In genomic region chr16:80670170-80670865, GRCh38 we compare ENCODE assay signal across 16 cellular contexts.
DNase-seq lines count a peak whose midpoint lies in the region; ATAC-seq and TF ChIP-seq lines count a peak whose summit lies in the region.
"Had no signal": no experiment of that assay in that cellular context is flagged by ENCODE, and none has a peak within 500 bp of the region (broad histone marks: within the 10 kb centered on the region; RNA-seq: fewer than 3 reads in every experiment).

No MANE protein-coding gene starts in this region.

- H3K36me3 ChIP-seq in esophagus muscularis mucosa (no peaks in the 10 kb centered on the region), breast epithelium (no peaks in the 10 kb centered on the region)
- H3K36me3 ChIP-seq: Peyer's patch had no signal

- POLR2A ChIA-PET in activated B cell treated with CpG ODN at 0.5 μM for 24 hours (lab: Charles Lee), result no interaction called here

- DNase-seq in activated T-cell treated with anti-CD3 and anti-CD28 coated beads for 24 hours (ENCODE audit: low read depth) (peak; percentile 13), activated B cell treated with CpG ODN at 0.5 μM for 24 hours (no peak), esophagus muscularis mucosa (ENCODE audit: extremely low spot score) (peak; percentile 39), breast epithelium (ENCODE audit: low spot score in 2 of 2) (no peak), NCI-H1048 (lab: John Stamatoyannopoulos, UW) (no peak)
- no peak for DNase-seq in activated T-cell treated with anti-CD3 and anti-CD28 coated beads, Interleukin-2, amount 50 U/mL, for 1 hour
- DNase-seq: Caco-2; effector memory CD4-positive, alpha-beta T cell; left cardiac atrium; NCI-H1092 treated with DMSO at 0.1 percent for 48 hours; NCI-H748 treated with DMSO at 0.1 percent for 48 hours; retina; SK-N-SH had no signal

- intact Hi-C loops in activated B cell treated with CpG ODN at 0.5 μM for 24 hours (cut with micrococcal nuclease) (loop anchor here (2.0 to 10.0 kb wide), 7 partner anchors 20 to 1916 kb away; partner anchors contain the start of genes CDYL2, CENPN, CMC2 and GAN), esophagus muscularis mucosa (cut with DNase I) (no loop called here), breast epithelium (cut with DNase I; ENCODE audit: low total_unique reads) (no loop called here)

- H3K4me3 ChIP-seq in esophagus muscularis mucosa (no peak overlapping the region), breast epithelium (no peak overlapping the region)
- H3K4me3 ChIP-seq: Peyer's patch had no signal

- CTCF ChIA-PET in activated B cell treated with CpG ODN at 0.5 μM for 24 hours (lab: Charles Lee), result no interaction called here

- WGBS in esophagus muscularis mucosa, result 85% methylated on average over 15 of the region's 20 CpGs

- ATAC-seq in activated B cell treated with CpG ODN at 0.5 μM for 24 hours (ENCODE audit: low read depth) (peak; percentile 74), HG03135 (IDR thresholded peaks at IDR 0.05; ENCODE audit: unreplicated experiment) (no peak)
- peak; percentile 48 for ATAC-seq in stimulated activated memory B cell treated with anti-CD40 and anti-IgM and Interleukin-4, amounts not matched to agents 10 μg/mL and 1 μg/mL and 100 μg/mL, for 72 hours
- ATAC-seq: left cardiac atrium had no signal

- peaks cover 47% of the 10 kb centered on the region for H3K4me1 Mint-ChIP-seq in activated B cell treated with CpG ODN at 0.5 μM for 24 hours
- peaks cover 48% of the 10 kb centered on the region for H3K4me1 Mint-ChIP-seq in stimulated activated memory B cell treated with anti-CD40 and anti-IgM and Interleukin-4, amounts not matched to agents 10 μg/mL and 1 μg/mL and 100 μg/mL, for 72 hours

- no peak overlapping the region for H3K4me3 Mint-ChIP-seq in activated B cell treated with CpG ODN at 0.5 μM for 24 hours
- H3K4me3 Mint-ChIP-seq in stimulated activated memory B cell treated with anti-CD40 and anti-IgM and Interleukin-4, amounts not matched to agents 10 μg/mL and 1 μg/mL and 100 μg/mL, for 72 hours, result no peak overlapping the region

- H3K9me3 ChIP-seq in esophagus muscularis mucosa (no peaks in the 10 kb centered on the region), breast epithelium (no peaks in the 10 kb centered on the region)
- H3K9me3 ChIP-seq: Caco-2, Peyer's patch, SK-N-SH had no signal

- H3K4me1 ChIP-seq in esophagus muscularis mucosa, result no peaks in the 10 kb centered on the region
- H3K4me1 ChIP-seq in breast epithelium, result no peaks in the 10 kb centered on the region
- H3K4me1 ChIP-seq: Caco-2 had no signal

- TF ChIP-seq CTCF in activated B cell treated with CpG ODN at 0.5 μM for 24 hours (IDR thresholded peaks at IDR 0.05) (no peak), esophagus muscularis mucosa (IDR thresholded peaks at IDR 0.05) (no peak), breast epithelium (IDR thresholded peaks at IDR 0.05) (no peak)

- TF ChIP-seq POLR2A in esophagus muscularis mucosa (IDR thresholded peaks at IDR 0.05; ENCODE audit: low read depth) (no peak), breast epithelium (IDR thresholded peaks at IDR 0.05) (no peak)

- H3K9me3 Mint-ChIP-seq in activated B cell treated with CpG ODN at 0.5 μM for 24 hours, result no peaks in the 10 kb centered on the region
- peaks cover 4% of the 10 kb centered on the region for H3K9me3 Mint-ChIP-seq in stimulated activated memory B cell treated with anti-CD40 and anti-IgM and Interleukin-4, amounts not matched to agents 10 μg/mL and 1 μg/mL and 100 μg/mL, for 72 hours

- no peaks in the 10 kb centered on the region for H3K36me3 Mint-ChIP-seq in activated B cell treated with CpG ODN at 0.5 μM for 24 hours (ENCODE audit: low read depth)
- H3K36me3 Mint-ChIP-seq in stimulated activated memory B cell treated with anti-CD40 and anti-IgM and Interleukin-4, amounts not matched to agents 10 μg/mL and 1 μg/mL and 100 μg/mL, for 72 hours, result peaks cover 5% of the 10 kb centered on the region

- no peaks in the 10 kb centered on the region for H3K27me3 ChIP-seq in esophagus muscularis mucosa
- no peaks in the 10 kb centered on the region for H3K27me3 ChIP-seq in breast epithelium
- H3K27me3 ChIP-seq: Peyer's patch had no signal

- no peak for TF ChIP-seq EP300 in esophagus muscularis mucosa (IDR thresholded peaks at IDR 0.05)

- H3K27ac ChIP-seq in esophagus muscularis mucosa (replicated peaks in 1 of 4), result no peak overlapping the region
- no peak overlapping the region for H3K27ac ChIP-seq in breast epithelium

- peak overlapping the region; percentile 71 for H3K27ac Mint-ChIP-seq in activated B cell treated with CpG ODN at 0.5 μM for 24 hours
- no peak overlapping the region for H3K27ac Mint-ChIP-seq in stimulated activated memory B cell treated with anti-CD40 and anti-IgM and Interleukin-4, amounts not matched to agents 10 μg/mL and 1 μg/mL and 100 μg/mL, for 72 hours

- peaks cover 15% of the 10 kb centered on the region for H3K27me3 Mint-ChIP-seq in activated B cell treated with CpG ODN at 0.5 μM for 24 hours
- H3K27me3 Mint-ChIP-seq in stimulated activated memory B cell treated with anti-CD40 and anti-IgM and Interleukin-4, amounts not matched to agents 10 μg/mL and 1 μg/mL and 100 μg/mL, for 72 hours, result no peaks in the 10 kb centered on the region

Comparison
In these comparisons a context has a peak if more than half of its experiments do, and no peak if none do; other contexts are left out.
1. DNase-seq: peak in activated T-cell treated with anti-CD3 and anti-CD28 coated beads for 24 hours (single experiment) and esophagus muscularis mucosa (single experiment); none in activated T-cell treated with anti-CD3 and anti-CD28 coated beads, Interleukin-2, amount 50 U/mL, for 1 hour (single experiment), activated B cell treated with CpG ODN at 0.5 μM for 24 hours (single experiment), breast epithelium (0 of 2) and NCI-H1048 (single experiment).